In genomic region chr6:25223421-25224052, GRCh38 we compare ENCODE assay signal across 1 cellular context.
TF ChIP-seq lines count a peak whose summit lies in the region.

No MANE protein-coding gene starts in this region.

TF ChIP-seq in SK-N-SH, 30 proteins besides CTCF, POLR2A, EP300 and RAD21 (continued from another document):
- TF ChIP-seq PBX3 (IDR thresholded peaks at IDR 0.05) (no peak; the same call in 1 of the 2 replicates), FOSL2 (IDR thresholded peaks at IDR 0.05; ENCODE audit: borderline replicate concordance, low read depth) (no peak; the same call in 1 of the 2 replicates), TAF1 (IDR thresholded peaks at IDR 0.05; ENCODE audit: borderline replicate concordance, low read depth, low read length) (no peak), TCF12 (IDR thresholded peaks at IDR 0.05) (peak; percentile 35; the same call in 1 of the 2 replicates), USF1 (IDR thresholded peaks at IDR 0.05; ENCODE audit: borderline replicate concordance, low read depth) (no peak), MEF2A (IDR thresholded peaks at IDR 0.05; ENCODE audit: borderline replicate concordance, low read depth) (no peak), ZBTB33 (IDR thresholded peaks at IDR 0.05; ENCODE audit: borderline replicate concordance, low read depth) (no peak), RXRA (IDR thresholded peaks at IDR 0.05; ENCODE audit: borderline replicate concordance, low read depth) (no peak), FOXM1 (IDR thresholded peaks at IDR 0.05; ENCODE audit: low read depth) (no peak), NRF1 (IDR thresholded peaks at IDR 0.05; ENCODE audit: low read depth, low read length) (no peak), NFIC (IDR thresholded peaks at IDR 0.05; ENCODE audit: borderline replicate concordance) (no peak), ELF1 (IDR thresholded peaks at IDR 0.05) (no peak), GABPA (IDR thresholded peaks at IDR 0.05; ENCODE audit: low read depth) (no peak), MAX (IDR thresholded peaks at IDR 0.05; ENCODE audit: low read depth) (no peak), POLR2AphosphoS5 (IDR thresholded peaks at IDR 0.05; ENCODE audit: low read depth, low read length) (no peak), SMC3 (IDR thresholded peaks at IDR 0.05; ENCODE audit: low read depth, low read length) (peak; percentile 90), RFX5 (IDR thresholded peaks at IDR 0.05; ENCODE audit: low read length) (peak; percentile 47; the same call in 1 of the 2 replicates), JUND (IDR thresholded peaks at IDR 0.05) (no peak), GATA2 (CRISPR knock-in tag; IDR thresholded peaks at IDR 0.05) (no peak)
TF ChIP-seq in SK-N-SH: peak in this region for 4.
